8 cellular contexts compared by ENCODE assay signal in the genomic region with DNA sequence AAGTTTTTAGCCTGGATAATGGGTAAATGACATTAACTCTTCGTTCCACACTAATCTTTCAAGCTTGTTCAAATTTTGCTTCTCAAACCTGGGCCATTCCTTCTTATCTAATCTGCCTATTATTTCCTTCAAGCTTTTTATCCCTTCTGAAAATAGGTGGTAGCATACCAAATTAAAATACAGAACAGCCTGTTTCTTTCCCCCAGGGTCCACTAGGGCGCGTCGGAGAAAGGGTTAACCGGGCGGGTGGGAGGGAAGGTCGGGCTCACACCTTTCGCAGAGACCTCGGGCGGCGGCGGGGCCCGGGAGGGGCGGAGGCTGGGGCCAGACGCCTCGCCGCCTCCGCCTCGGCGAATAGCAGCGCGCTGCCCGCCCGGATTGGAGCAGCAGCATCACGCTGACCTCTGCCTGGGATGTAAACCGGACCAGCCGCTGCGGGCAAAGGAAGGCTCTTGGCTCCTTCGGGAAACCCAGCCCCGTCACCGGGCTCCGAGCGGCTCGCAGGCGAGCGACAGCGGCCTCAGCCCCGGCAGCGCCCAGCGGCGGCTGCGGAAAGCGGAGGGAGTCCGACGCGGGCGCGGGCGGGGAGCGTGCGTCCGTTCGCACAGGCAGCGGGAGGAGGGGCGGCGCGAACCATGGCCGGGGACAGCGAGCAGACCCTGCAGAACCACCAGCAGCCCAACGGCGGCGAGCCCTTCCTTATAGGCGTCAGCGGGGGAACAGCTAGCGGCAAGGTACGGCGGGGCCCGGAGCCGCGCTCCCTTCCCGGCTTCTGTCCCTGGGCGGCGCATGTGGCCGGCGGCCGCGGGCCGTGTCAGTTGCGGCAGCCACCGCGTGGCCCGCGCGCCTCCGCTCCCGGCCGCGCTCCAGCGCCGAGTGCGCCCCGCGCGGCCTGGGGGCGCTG. TPM values are rescaled to one million over a fixed set of nuclear protein-coding genes. Genes with fewer than 3 reads are reported as not detected.
DNase-seq lines count a peak whose midpoint lies in the region; ATAC-seq and TF ChIP-seq lines count a peak whose summit lies in the region.

A gene (plus strand): TSS at position 416 of the 904 bp plus-strand sequence. CDS start 220 bp downstream, at position 636.

- H3K36me3 ChIP-seq in GM23338 (ENCODE audit: insufficient read depth) (no peaks in the 10 kb centered on the region), SJSA1 (peaks cover 9% of the 10 kb centered on the region), ovary (no peaks in the 10 kb centered on the region), thyroid gland (no peaks in the 10 kb centered on the region)

- H3K4me3 Mint-ChIP-seq in GM23338, result peak within 1 kb of the TSS; percentile 99

- ATAC-seq in GM23338, result peak; percentile 86

- DNase-seq in GM03348 (ENCODE audit: low spot score) (peak; percentile 92), GM23338 (ENCODE audit: low spot score) (peak; percentile 93), Kasumi-1 (lab: John Stamatoyannopoulos, UW) (peak; percentile 56 to 60), SJSA1 (ENCODE audit: low read depth in 1 of 2, low spot score in 2 of 2) (peak; percentile 78 to 89), glomerular visceral epithelial cell (ENCODE audit: extremely low spot score) (peak; percentile 82), ovary (peak; percentile 60 to 77 (median 71)), thyroid gland (peak; percentile 80 to 82)
- peak; percentile 69 for DNase-seq in activated naive CD4-positive, alpha-beta T cell treated with anti-CD3 and anti-CD28 coated beads, Interleukin-2, amount 50 U/mL, for 16 hours

- 0 out of 4 replicates have a peak, but pooled peaks of 1 of the 2 experiments have one; percentile 4 for TF ChIP-seq CTCF in GM23338 (conservative IDR thresholded peaks at IDR 0.05; ENCODE audit: low read depth in 2 of 2)
- peak in 1 of 3 donors; percentile 28 for TF ChIP-seq CTCF in ovary (IDR thresholded peaks at IDR 0.05)
- TF ChIP-seq CTCF in thyroid gland (IDR thresholded peaks at IDR 0.05), result peak in 2 of 6 experiments; percentile 23 to 25

- H3K9me3 ChIP-seq in SJSA1 (replicated peaks) (0 out of 2 replicates have a peak, but pooled peaks cover 6% of the 10 kb centered on the region), ovary (peaks cover 0 to 4% of the 10 kb centered on the region in 2 donors), thyroid gland (no peaks in the 10 kb centered on the region)

- peak within 1 kb of the TSS; percentile 94 for H2AFZ ChIP-seq in GM23338

- peaks cover 19% of the 10 kb centered on the region for H3K27me3 Mint-ChIP-seq in GM23338 (ENCODE audit: insufficient read depth, low read depth, poor library complexity)

- 0 out of 2 replicates have a peak, but pooled peaks cover 7% of the 10 kb centered on the region for H3K9me2 ChIP-seq in GM23338 (ENCODE audit: insufficient read depth)

- H3K4me1 ChIP-seq in GM23338 (ENCODE audit: insufficient read depth) (peaks cover 34% of the 10 kb centered on the region), SJSA1 (replicated peaks) (peaks cover 22% of the 10 kb centered on the region), ovary (ENCODE audit: insufficient read depth) (no peaks in the 10 kb centered on the region), thyroid gland (peaks cover 5% of the 10 kb centered on the region in 2 donors)

- H3K27ac Mint-ChIP-seq in GM23338, result peak within 1 kb of the TSS; percentile 99

- peaks cover 26% of the 10 kb centered on the region for H3K36me3 Mint-ChIP-seq in GM23338 (ENCODE audit: low read depth)

- TF ChIP-seq POLR2A in ovary (IDR thresholded peaks at IDR 0.05), result no peak
- peak in 1 of 2 donors; percentile 77 for TF ChIP-seq POLR2A in thyroid gland (IDR thresholded peaks at IDR 0.05)

- intact Hi-C loops in ovary (cut with DNase I) (loop anchor here in 2 of 4 donors (5.0 to 10.0 kb wide), 2 partner anchors 63 to 85 kb away; a partner anchor contains a TSS), thyroid gland (cut with DNase I) (loop anchor here (10.0 kb wide), 1 partner anchor 203 kb away; no protein-coding TSS in a partner anchor)

- peaks cover 26% of the 10 kb centered on the region for H3K4me1 Mint-ChIP-seq in GM23338

- peak within 1 kb of the TSS; percentile 80 for H3K4me2 ChIP-seq in GM23338

- no peaks in the 10 kb centered on the region for H3F3A ChIP-seq in GM23338 (replicated peaks; ENCODE audit: low read depth)

- peak within 1 kb of the TSS; percentile 97 for H3K27ac ChIP-seq in GM23338 (ENCODE audit: low read depth)
- peak within 1 kb of the TSS; percentile 77 for H3K27ac ChIP-seq in SJSA1
- H3K27ac ChIP-seq in ovary, result peak within 1 kb of the TSS; percentile 82 to 84
- H3K27ac ChIP-seq in thyroid gland, result peak within 1 kb of the TSS; percentile 67 to 88 (median 81)

- 0 to 1% (median 0%) methylated on average over 90 to 95 of the region's 95 CpGs for WGBS in ovary, 3 donors
- WGBS in thyroid gland, 2 donors, result 1% methylated on average over 41 of the region's 95 CpGs

- H3K79me2 ChIP-seq in GM23338 (replicated peaks; ENCODE audit: insufficient read depth), result peaks cover 44% of the 10 kb centered on the region

- peaks cover 26% of the 10 kb centered on the region for H4K20me1 ChIP-seq in GM23338 (replicated peaks; ENCODE audit: insufficient read depth)

- H3K4me3 ChIP-seq in GM23338 (peak within 1 kb of the TSS; percentile 87), SJSA1 (peak within 1 kb of the TSS; percentile 98), ovary (peak within 1 kb of the TSS; percentile 89), thyroid gland (replicated peaks in 1 of 3) (peak within 1 kb of the TSS; percentile 72 to 87 (median 72))

- H3K9me3 Mint-ChIP-seq in GM23338, result peaks cover 3% of the 10 kb centered on the region; the same call in 2 of the 3 replicates

- no peaks in the 10 kb centered on the region for H3K27me3 ChIP-seq in GM23338 (ENCODE audit: insufficient read depth)
- H3K27me3 ChIP-seq in SJSA1 (replicated peaks), result no peaks in the 10 kb centered on the region
- H3K27me3 ChIP-seq in ovary, result no peaks in the 10 kb centered on the region
- H3K27me3 ChIP-seq in thyroid gland, result no peaks in the 10 kb centered on the region

- no peak for TF ChIP-seq EP300 in ovary (IDR thresholded peaks at IDR 0.05)

TF ChIP-seq in GM23338, 12 proteins besides CTCF, POLR2A, EP300 and RAD21:
- TF ChIP-seq POLR2AphosphoS5 (IDR thresholded peaks at IDR 0.05; ENCODE audit: low read depth) (peak; percentile 86), EZH2 (IDR thresholded peaks at IDR 0.05; ENCODE audit: low read depth, unreplicated experiment) (no peak)

RNA-seq across cellular contexts. Expression of the gene that starts here (rescaled TPM):
- 141 and 149 TPM in 2 replicates for total RNA-seq in GM23338 (2014; rRNA removed; shearing (Covaris generic))
- polyA plus RNA-seq in GM23338 (2016; fragmentation: Nextera tagmentation; extraction: Ambion mirVana), result 101 and 104 TPM in 2 replicates
- 38.8 and 63.7 TPM in 2 replicates for total RNA-seq in SJSA1 (2014; rRNA removed; shearing (Covaris generic))
- total RNA-seq in ovary, result 10 to 100 TPM; 13.2 to 22.7 (median 17.1) TPM
- polyA plus RNA-seq in ovary, result 10 to 100 TPM in 1 of 2 donors, 1 to 10 TPM in 1; 7.3 to 12.8 TPM
- total RNA-seq in thyroid gland, result 10 to 100 TPM; 15.9 to 21.0 (median 19.3) TPM

Comparison
In these comparisons a context has a peak if more than half of its experiments do, and no peak if none do; other contexts are left out.
1. Peak in every context shown above with its lines: DNase-seq, ATAC-seq, H3K4me3 ChIP-seq and H3K27ac ChIP-seq.